8 cellular contexts compared by ENCODE assay signal in genomic region chr11:45354976-45355705, GRCh38.
DNase-seq lines count a peak whose midpoint lies in the region; ATAC-seq and FAIRE-seq lines count a peak whose summit lies in the region.

No MANE protein-coding gene starts in this region.

- peaks cover 13% of the 10 kb centered on the region for H3K4me1 ChIP-seq in mononuclear cell (ENCODE audit: insufficient read depth, low read length)

- peak; percentile 88 for FAIRE-seq in GM18507 (lab: Jason Lieb, UNC)

- H3K9me3 ChIP-seq in mononuclear cell (ENCODE audit: low read depth, low read length), result no peaks in the 10 kb centered on the region

- H3K4me3 ChIP-seq in mononuclear cell (ENCODE audit: low read length), result peak overlapping the region; percentile 34

- peaks cover 10% of the 10 kb centered on the region for H3K27me3 ChIP-seq in mononuclear cell (ENCODE audit: insufficient read depth, low read length)

- peak; percentile 80 for ATAC-seq in HG03025 (IDR thresholded peaks at IDR 0.05; ENCODE audit: low FRiP score, unreplicated experiment)

- peak; percentile 56 for DNase-seq in GM18507 (ENCODE audit: extremely low spot score, insufficient read length, low read depth)
- peak; percentile 93 for DNase-seq in NCI-H345 (lab: John Stamatoyannopoulos, UW)
- peak; percentile 89 for DNase-seq in activated CD8-positive, alpha-beta memory T cell treated with anti-CD3 and anti-CD28 coated beads, Interleukin-2, amount 50 U/mL, for 4 hours
- DNase-seq in epidermal melanocyte (ENCODE audit: insufficient read length, low spot score), result peak; percentile 46
- DNase-seq in stimulated activated CD8-positive, alpha-beta memory T cell treated with anti-CD3 and anti-CD28 coated beads, Interleukin-15, amount 100 ng/mL, for 48 hours (ENCODE audit: low read depth in 2 of 2), result peak; percentile 68 to 79
- DNase-seq in AML-193 (lab: John Stamatoyannopoulos, UW), result no peak

Comparison
In these comparisons a context has a peak if more than half of its experiments do, and no peak if none do; other contexts are left out.
1. DNase-seq: peak in GM18507 (single experiment), NCI-H345 (single experiment), activated CD8-positive, alpha-beta memory T cell treated with anti-CD3 and anti-CD28 coated beads, Interleukin-2, amount 50 U/mL, for 4 hours (single experiment), epidermal melanocyte (single experiment) and stimulated activated CD8-positive, alpha-beta memory T cell treated with anti-CD3 and anti-CD28 coated beads, Interleukin-15, amount 100 ng/mL, for 48 hours (2 of 2); none in AML-193 (0 of 2).